1 cellular context compared by ENCODE assay signal in the genomic region with DNA sequence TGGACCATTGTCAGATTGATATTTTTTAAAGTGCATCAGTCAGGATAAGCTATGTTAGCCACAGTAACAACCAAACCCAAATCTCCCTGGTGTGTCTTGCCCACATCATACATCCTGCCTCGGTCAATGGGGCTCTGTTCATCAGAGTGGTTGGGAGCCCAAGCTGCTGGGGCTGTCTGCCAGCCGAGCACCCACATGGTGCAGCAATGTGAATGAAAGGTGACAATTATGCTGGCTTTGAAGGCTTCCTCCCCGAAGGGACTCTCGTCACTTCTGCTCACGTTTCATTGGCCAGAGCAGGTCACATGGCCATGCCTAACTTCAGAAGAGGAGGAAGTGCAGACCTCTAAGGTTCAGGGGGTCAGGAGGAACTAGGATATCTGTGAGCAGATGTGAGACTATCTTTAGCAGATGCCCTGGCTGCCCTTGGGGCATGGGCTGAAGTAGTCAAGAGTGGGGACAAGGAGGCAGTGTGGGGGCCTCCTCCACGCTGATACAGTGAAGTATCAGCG.
TF ChIP-seq lines count a peak whose summit lies in the region.

No MANE protein-coding gene starts in this region.

TF ChIP-seq in H1, 55 proteins besides CTCF, POLR2A, EP300 and RAD21:
- TF ChIP-seq, protein P1, sequence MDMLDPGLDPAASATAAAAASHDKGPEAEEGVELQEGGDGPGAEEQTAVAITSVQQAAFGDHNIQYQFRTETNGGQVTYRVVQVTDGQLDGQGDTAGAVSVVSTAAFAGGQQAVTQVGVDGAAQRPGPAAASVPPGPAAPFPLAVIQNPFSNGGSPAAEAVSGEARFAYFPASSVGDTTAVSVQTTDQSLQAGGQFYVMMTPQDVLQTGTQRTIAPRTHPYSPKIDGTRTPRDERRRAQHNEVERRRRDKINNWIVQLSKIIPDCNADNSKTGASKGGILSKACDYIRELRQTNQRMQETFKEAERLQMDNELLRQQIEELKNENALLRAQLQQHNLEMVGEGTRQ (IDR thresholded peaks at IDR 0.05; ENCODE audit: low read length), result peak; percentile 74
- TF ChIP-seq CHD2 (IDR thresholded peaks at IDR 0.05; ENCODE audit: low read length), result no peak
- TF ChIP-seq, protein P2, sequence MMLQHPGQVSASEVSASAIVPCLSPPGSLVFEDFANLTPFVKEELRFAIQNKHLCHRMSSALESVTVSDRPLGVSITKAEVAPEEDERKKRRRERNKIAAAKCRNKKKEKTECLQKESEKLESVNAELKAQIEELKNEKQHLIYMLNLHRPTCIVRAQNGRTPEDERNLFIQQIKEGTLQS (IDR thresholded peaks at IDR 0.05; ENCODE audit: insufficient read depth, low read depth, low read length), result 0 out of 2 replicates have a peak, but pooled peaks have one; percentile 15
